Comparison of ENCODE assay signal across 15 cellular contexts in the genomic region with DNA sequence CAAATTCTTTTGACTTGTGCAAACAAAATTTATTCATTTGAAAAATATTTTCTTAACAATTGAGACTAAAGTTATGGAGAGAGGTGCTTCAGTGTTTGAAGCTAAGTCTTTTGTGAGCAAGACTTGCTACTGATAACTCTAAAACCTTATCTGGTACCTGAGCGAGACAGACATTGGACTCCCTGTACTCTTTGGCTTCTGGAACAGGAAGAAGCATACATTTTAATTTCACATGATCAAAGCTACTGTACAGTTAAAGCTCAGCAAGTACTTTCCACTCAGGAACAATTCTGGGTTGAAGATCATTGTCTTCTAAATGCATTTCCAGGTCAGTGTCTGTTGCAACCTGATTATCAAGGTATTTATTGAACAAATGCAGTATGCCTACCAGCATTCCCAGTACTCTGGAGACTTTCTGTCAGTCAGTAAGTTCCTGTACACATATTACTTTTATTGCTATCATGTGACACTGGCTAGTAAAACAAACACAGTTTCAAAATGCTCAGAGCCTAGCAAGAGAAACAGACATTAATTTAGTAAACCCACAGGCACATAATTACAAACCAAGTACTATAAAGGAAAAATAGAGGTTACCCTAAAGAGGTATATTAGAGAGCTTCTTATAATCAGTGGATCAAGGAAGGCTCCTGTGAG. TPM values are rescaled to one million over a fixed set of nuclear protein-coding genes. Genes with fewer than 3 reads are reported as not detected.
"Had no signal": no experiment of that assay in that cellular context is flagged by ENCODE, and none has a peak within 500 bp of the region (broad histone marks: within the 10 kb centered on the region; RNA-seq: fewer than 3 reads in every experiment).

No MANE protein-coding gene starts in this region.

- H3K27me3 Mint-ChIP-seq: type B pancreatic cell had no signal

- H3K27ac Mint-ChIP-seq: naive thymus-derived CD8-positive, alpha-beta T cell; type B pancreatic cell had no signal

- H3K27ac ChIP-seq: esophagus squamous epithelium, foreskin keratinocyte, neutrophil, psoas muscle, suprapubic skin, thyroid gland, uterus had no signal

- DNase-seq: dermis blood vessel endothelial cell; esophagus squamous epithelium; foreskin keratinocyte; mammary epithelial cell; naive thymus-derived CD8-positive, alpha-beta T cell; psoas muscle; stimulated activated CD4-positive, alpha-beta T cell treated with anti-CD3 and anti-CD28 coated beads, Interleukin-2, amount 100 ng/mL, for 48 hours; stimulated activated naive CD4-positive, alpha-beta T cell treated with Interleukin-2 at 50 U/mL for 16 hours; thyroid gland; uterus had no signal

- H3K9me3 Mint-ChIP-seq: naive thymus-derived CD8-positive, alpha-beta T cell had no signal

- H3K4me1 ChIP-seq: esophagus squamous epithelium, foreskin keratinocyte, psoas muscle, suprapubic skin, thyroid gland, uterus had no signal

- H3K4me1 Mint-ChIP-seq: naive thymus-derived CD8-positive, alpha-beta T cell had no signal

- H3K27me3 ChIP-seq: esophagus squamous epithelium, foreskin keratinocyte, neutrophil, suprapubic skin, thyroid gland, uterus had no signal

- H3K4me2 ChIP-seq: smooth muscle cell had no signal

- H3K4me3 ChIP-seq: esophagus squamous epithelium, psoas muscle, smooth muscle cell, suprapubic skin, thyroid gland, uterus had no signal

- ATAC-seq: foreskin keratinocyte; naive thymus-derived CD8-positive, alpha-beta T cell; psoas muscle had no signal

- H3K36me3 ChIP-seq: esophagus squamous epithelium, neutrophil, suprapubic skin, thyroid gland, uterus had no signal

- H3K9me3 ChIP-seq: esophagus squamous epithelium, neutrophil, psoas muscle, suprapubic skin, thyroid gland, uterus had no signal

- H3K36me3 Mint-ChIP-seq: naive thymus-derived CD8-positive, alpha-beta T cell; type B pancreatic cell had no signal

- H3K4me3 Mint-ChIP-seq: naive thymus-derived CD8-positive, alpha-beta T cell; type B pancreatic cell had no signal

RNA-seq across cellular contexts. Expression of gene CABCOCO1, which starts 42.4 kb away (rescaled TPM):
- total RNA-seq: dermis blood vessel endothelial cell; foreskin keratinocyte; mammary epithelial cell; mononuclear cell; naive thymus-derived CD8-positive, alpha-beta T cell; psoas muscle; smooth muscle cell; suprapubic skin had no signal
- polyA plus RNA-seq: foreskin keratinocyte; mammary epithelial cell; naive thymus-derived CD8-positive, alpha-beta T cell had no signal
